Comparison of ENCODE assay signal across 25 cellular contexts in genomic region chr11:134660416-134660815, GRCh38.
"Had no signal": no experiment of that assay in that cellular context is flagged by ENCODE, and none has a peak within 500 bp of the region (broad histone marks: within the 10 kb centered on the region; RNA-seq: fewer than 3 reads in every experiment).

No MANE protein-coding gene starts in this region.

- H3K4me3 Mint-ChIP-seq: immature natural killer cell; natural killer cell treated with Interleukin-12 subunit alpha and Interleukin-12 subunit beta and Interleukin-15 and Interleukin-18, amount 100 ng/mL, for 72 hours; stimulated activated naive B cell treated with anti-CD40 and anti-IgM and Interleukin-4, amounts not matched to agents 10 μg/mL and 1 μg/mL and 100 μg/mL, for 72 hours; stimulated activated naive CD8-positive, alpha-beta T cell treated with anti-CD3 and anti-CD28 coated beads, Interleukin-15, amount 100 ng/mL, for 72 hours had no signal

- H3K36me3 ChIP-seq: colonic mucosa, esophagus squamous epithelium, gastroesophageal sphincter, left ventricle myocardium inferior, lower lobe of right lung, tibial nerve had no signal

- H3K4me3 ChIP-seq: colonic mucosa, esophagus squamous epithelium, gastroesophageal sphincter, left ventricle myocardium inferior, lower lobe of right lung, psoas muscle, skin epidermis, testis, tibial nerve had no signal

- H3K4me1 ChIP-seq: colonic mucosa, esophagus squamous epithelium, gastroesophageal sphincter, left ventricle myocardium inferior, lower lobe of right lung, psoas muscle, testis had no signal

- H3K27me3 ChIP-seq: colonic mucosa, esophagus squamous epithelium, gastroesophageal sphincter, testis, tibial nerve had no signal

- H3K27ac ChIP-seq: colonic mucosa, epithelial cell of prostate, esophagus squamous epithelium, gastroesophageal sphincter, left ventricle myocardium inferior, lower lobe of right lung, psoas muscle, skin epidermis, testis, tibial nerve had no signal

- DNase-seq: effector memory CD4-positive, alpha-beta T cell; esophagus squamous epithelium; foreskin fibroblast; glutamatergic neuron; immature natural killer cell; left cardiac atrium; left ventricle myocardium inferior; lower lobe of right lung; mesenchymal stem cell; midbrain; occipital lobe; psoas muscle; retina; stimulated activated CD4-positive, alpha-beta T cell treated with anti-CD3 and anti-CD28 coated beads, Interleukin-4, amount 100 ng/mL, for 4 hours; stimulated activated naive B cell treated with anti-CD40 and anti-IgM and Interleukin-4, amounts not matched to agents 10 μg/mL and 1 μg/mL and 100 μg/mL, for 72 hours; stimulated activated naive CD8-positive, alpha-beta T cell treated with anti-CD3 and anti-CD28 coated beads, Interleukin-15, amount 100 ng/mL, for 72 hours had no signal

- H3K27me3 Mint-ChIP-seq: stimulated activated naive CD8-positive, alpha-beta T cell treated with anti-CD3 and anti-CD28 coated beads, Interleukin-15, amount 100 ng/mL, for 72 hours had no signal

- H3K27ac Mint-ChIP-seq: immature natural killer cell; natural killer cell treated with Interleukin-12 subunit alpha and Interleukin-12 subunit beta and Interleukin-15 and Interleukin-18, amount 100 ng/mL, for 72 hours; stimulated activated naive B cell treated with anti-CD40 and anti-IgM and Interleukin-4, amounts not matched to agents 10 μg/mL and 1 μg/mL and 100 μg/mL, for 72 hours; stimulated activated naive CD8-positive, alpha-beta T cell treated with anti-CD3 and anti-CD28 coated beads, Interleukin-15, amount 100 ng/mL, for 72 hours had no signal

- FAIRE-seq: kidney had no signal

- ATAC-seq: gastroesophageal sphincter; left cardiac atrium; lower lobe of right lung; natural killer cell treated with Interleukin-12 subunit alpha and Interleukin-12 subunit beta and Interleukin-15 and Interleukin-18, amount 100 ng/mL, for 72 hours; psoas muscle; sciatic nerve; stimulated activated naive B cell treated with anti-CD40 and anti-IgM and Interleukin-4, amounts not matched to agents 10 μg/mL and 1 μg/mL and 100 μg/mL, for 72 hours; stimulated activated naive CD8-positive, alpha-beta T cell treated with anti-CD3 and anti-CD28 coated beads, Interleukin-15, amount 100 ng/mL, for 72 hours had no signal

- H3K9me3 ChIP-seq: colonic mucosa, esophagus squamous epithelium, gastroesophageal sphincter, left ventricle myocardium inferior, lower lobe of right lung, psoas muscle, testis, tibial nerve had no signal

- H3K36me3 Mint-ChIP-seq: immature natural killer cell; natural killer cell treated with Interleukin-12 subunit alpha and Interleukin-12 subunit beta and Interleukin-15 and Interleukin-18, amount 100 ng/mL, for 72 hours had no signal
